In the genomic region with DNA sequence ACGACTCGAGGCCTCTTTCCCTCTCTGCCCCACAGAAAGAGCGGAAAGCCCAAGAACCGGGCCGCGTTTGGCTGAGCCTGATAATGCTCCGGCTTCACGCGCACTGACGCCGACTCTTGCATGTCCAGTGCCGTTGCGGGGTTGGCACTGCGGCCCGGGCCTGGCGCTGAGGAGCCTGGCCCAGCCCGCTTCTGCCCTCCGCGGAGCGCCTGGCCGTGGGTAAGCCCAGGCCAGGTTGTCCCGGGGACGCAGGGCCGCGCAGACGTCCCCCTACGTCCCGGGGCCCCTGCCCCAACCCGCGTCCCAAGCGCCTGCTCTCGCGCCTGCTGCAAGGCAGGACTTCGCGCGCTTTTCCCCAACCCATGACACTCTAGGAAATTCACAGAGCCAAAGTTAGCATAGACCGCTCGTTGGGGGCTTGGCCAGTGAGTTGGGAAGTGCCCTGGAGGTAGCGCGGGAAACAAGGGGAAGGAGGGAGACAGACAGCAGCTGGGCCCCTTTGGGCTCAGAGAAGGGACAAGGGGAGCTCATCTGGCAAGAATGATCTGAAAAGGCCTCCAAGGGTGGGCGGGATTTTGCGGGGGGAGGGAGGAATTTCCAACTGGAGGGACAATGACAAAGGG, we compare ENCODE assay signal across 8 cellular contexts. TPM values are rescaled to one million over a fixed set of nuclear protein-coding genes. Genes with fewer than 3 reads are reported as not detected.
DNase-seq lines count a peak whose midpoint lies in the region; ATAC-seq and TF ChIP-seq lines count a peak whose summit lies in the region.

No MANE protein-coding gene starts in this region.

- TF ChIP-seq CTCF in right atrium auricular region (IDR thresholded peaks at IDR 0.05) (no peak), RWPE1 (conservative IDR thresholded peaks at IDR 0.05; ENCODE audit: low read depth) (no peak)

- peak overlapping the region; percentile 99 for H3K4me2 ChIP-seq in skeletal muscle satellite cell (ENCODE audit: low read length)

- H3K9ac ChIP-seq in skeletal muscle satellite cell (ENCODE audit: low read depth, low read length), result peak overlapping the region; percentile 43

- no peak for DNase-seq in activated CD4-positive, alpha-beta T cell treated with anti-CD3 and anti-CD28 coated beads, Interleukin-2, amount 10 ng/mL, durations not matched to agents 24 days and 14 days
- no peak for DNase-seq in activated CD4-positive, alpha-beta T cell treated with anti-CD3 and anti-CD28 coated beads, Interleukin-2, amount 50 U/mL, for 48 hours
- no peak for DNase-seq in activated CD4-positive, alpha-beta memory T cell treated with anti-CD3 and anti-CD28 coated beads for 36 hours
- no peak for DNase-seq in right atrium auricular region (ENCODE audit: low spot score)
- DNase-seq in stimulated activated CD4-positive, alpha-beta T cell treated with anti-CD3 and anti-CD28 coated beads, Interleukin-4, amount 100 ng/mL, for 4 hours, result no peak
- DNase-seq in RWPE1 (ENCODE audit: low spot score), result no peak

- peaks cover 15% of the 10 kb centered on the region for H3K27me3 Mint-ChIP-seq in activated CD4-positive, alpha-beta T cell treated with anti-CD3 and anti-CD28 coated beads, Interleukin-2, amount 10 ng/mL, durations not matched to agents 24 days and 14 days
- peaks cover 4% of the 10 kb centered on the region for H3K27me3 Mint-ChIP-seq in activated CD4-positive, alpha-beta memory T cell treated with anti-CD3 and anti-CD28 coated beads for 36 hours

- intact Hi-C loops in activated CD4-positive, alpha-beta T cell treated with anti-CD3 and anti-CD28 coated beads, Interleukin-2, amount 10 ng/mL, durations not matched to agents 24 days and 14 days (cut with micrococcal nuclease), result loop anchor here (5.0 kb wide), 4 partner anchors 241 to 1291 kb away; a partner anchor contains a TSS
- intact Hi-C loops in activated CD4-positive, alpha-beta memory T cell treated with anti-CD3 and anti-CD28 coated beads for 36 hours (cut with micrococcal nuclease), result loop anchor here (2.0 kb wide), 1 partner anchor 422 kb away; no protein-coding TSS in a partner anchor

- no peaks in the 10 kb centered on the region for H3K9me3 Mint-ChIP-seq in activated CD4-positive, alpha-beta T cell treated with anti-CD3 and anti-CD28 coated beads, Interleukin-2, amount 10 ng/mL, durations not matched to agents 24 days and 14 days
- no peaks in the 10 kb centered on the region for H3K9me3 Mint-ChIP-seq in activated CD4-positive, alpha-beta memory T cell treated with anti-CD3 and anti-CD28 coated beads for 36 hours

- CTCF ChIA-PET in activated CD4-positive, alpha-beta memory T cell treated with anti-CD3 and anti-CD28 coated beads for 36 hours (lab: Charles Lee), result no interaction called here
- CTCF ChIA-PET in RWPE1 (lab: Yijun Ruan, JAX), result no interaction called here

- H3K4me1 ChIP-seq in right atrium auricular region, result peaks cover 0 to 26% of the 10 kb centered on the region in 2 donors
- peaks cover 22% of the 10 kb centered on the region for H3K4me1 ChIP-seq in skeletal muscle satellite cell (ENCODE audit: control insufficient read depth, insufficient read depth, low read length)

- H3K4me3 ChIP-seq in right atrium auricular region (peak overlapping the region; percentile 95 to 97), skeletal muscle satellite cell (ENCODE audit: low read length) (peak overlapping the region; percentile 98)

- peak overlapping the region in 1 of 2 donors; percentile 5 for H3K27ac ChIP-seq in right atrium auricular region
- no peak overlapping the region; the same call in 1 of the 2 replicates for H3K27ac ChIP-seq in RWPE1

- no peak overlapping the region for H3K27ac Mint-ChIP-seq in activated CD4-positive, alpha-beta T cell treated with anti-CD3 and anti-CD28 coated beads, Interleukin-2, amount 10 ng/mL, durations not matched to agents 24 days and 14 days
- H3K27ac Mint-ChIP-seq in activated CD4-positive, alpha-beta memory T cell treated with anti-CD3 and anti-CD28 coated beads for 36 hours, result peak overlapping the region; percentile 89

- H3K9me3 ChIP-seq in right atrium auricular region (no peaks in the 10 kb centered on the region), skeletal muscle satellite cell (replicated peaks; ENCODE audit: low read length) (no peaks in the 10 kb centered on the region)

- H3K36me3 ChIP-seq in right atrium auricular region (peaks cover 11% of the 10 kb centered on the region), skeletal muscle satellite cell (ENCODE audit: insufficient read depth, low read length) (no peaks in the 10 kb centered on the region)

- no peak for ATAC-seq in GM21367 (IDR thresholded peaks at IDR 0.05; ENCODE audit: unreplicated experiment)

- H3K4me3 Mint-ChIP-seq in activated CD4-positive, alpha-beta T cell treated with anti-CD3 and anti-CD28 coated beads, Interleukin-2, amount 10 ng/mL, durations not matched to agents 24 days and 14 days, result peak overlapping the region; percentile 100
- H3K4me3 Mint-ChIP-seq in activated CD4-positive, alpha-beta memory T cell treated with anti-CD3 and anti-CD28 coated beads for 36 hours, result peak overlapping the region; percentile 100

- POLR2A ChIA-PET in activated CD4-positive, alpha-beta memory T cell treated with anti-CD3 and anti-CD28 coated beads for 36 hours (lab: Charles Lee), result no interaction called here
- POLR2A ChIA-PET in RWPE1 (lab: Yijun Ruan, JAX; ENCODE audit: low non-redundant PET), result no interaction called here

- peaks cover 21% of the 10 kb centered on the region for H3K4me1 Mint-ChIP-seq in activated CD4-positive, alpha-beta T cell treated with anti-CD3 and anti-CD28 coated beads, Interleukin-2, amount 10 ng/mL, durations not matched to agents 24 days and 14 days
- H3K4me1 Mint-ChIP-seq in activated CD4-positive, alpha-beta memory T cell treated with anti-CD3 and anti-CD28 coated beads for 36 hours (ENCODE audit: low read depth), result peaks cover 27% of the 10 kb centered on the region

- H3K36me3 Mint-ChIP-seq in activated CD4-positive, alpha-beta T cell treated with anti-CD3 and anti-CD28 coated beads, Interleukin-2, amount 10 ng/mL, durations not matched to agents 24 days and 14 days (ENCODE audit: low read depth), result peaks cover 5% of the 10 kb centered on the region
- H3K36me3 Mint-ChIP-seq in activated CD4-positive, alpha-beta memory T cell treated with anti-CD3 and anti-CD28 coated beads for 36 hours, result peaks cover 8% of the 10 kb centered on the region

- H3K27me3 ChIP-seq in right atrium auricular region, result no peaks in the 10 kb centered on the region
- H3K27me3 ChIP-seq in skeletal muscle satellite cell (ENCODE audit: control insufficient read depth, insufficient read depth, low read length), result no peaks in the 10 kb centered on the region

RNA-seq across cellular contexts. Expression of a gene that starts 0.6 kb away (rescaled TPM):
- total RNA-seq in activated CD4-positive, alpha-beta T cell treated with anti-CD3 and anti-CD28 coated beads, Interleukin-2, amount 10 ng/mL, durations not matched to agents 24 days and 14 days, result 76.1 and 81.6 TPM in 2 replicates
- total RNA-seq in activated CD4-positive, alpha-beta memory T cell treated with anti-CD3 and anti-CD28 coated beads for 36 hours, result 10 to 100 TPM; 54.6 to 55.9 TPM
- total RNA-seq in right atrium auricular region, result 100 to 1,000 TPM; 256 to 321 TPM
- total RNA-seq in skeletal muscle satellite cell (2012; rRNA removed), result 38.2 and 47.9 TPM in 2 replicates
